In genomic region chr1:168687796-168688195, GRCh38 we compare ENCODE assay signal across 19 cellular contexts. TPM values are rescaled to one million over a fixed set of nuclear protein-coding genes. Genes with fewer than 3 reads are reported as not detected.
DNase-seq lines count a peak whose midpoint lies in the region; ATAC-seq, FAIRE-seq and TF ChIP-seq lines count a peak whose summit lies in the region.
"Had no signal": no experiment of that assay in that cellular context is flagged by ENCODE, and none has a peak within 500 bp of the region (broad histone marks: within the 10 kb centered on the region; RNA-seq: fewer than 3 reads in every experiment).

No MANE protein-coding gene starts in this region.

- POLR2A ChIA-PET in A673 (lab: Charles Lee; ENCODE audit: low non-redundant PET): no interaction called here

- no peak overlapping the region for H3K4me3 Mint-ChIP-seq in stimulated activated naive B cell treated with anti-CD40 and anti-IgM and Interleukin-4, amounts not matched to agents 10 μg/mL and 1 μg/mL and 100 μg/mL, for 72 hours
- H3K4me3 Mint-ChIP-seq: naive thymus-derived CD4-positive, alpha-beta T cell; T-helper 2 cell treated with Interferon-gamma antibody and Interleukin-4, amounts not matched to agents 5 μg/mL and 100 μg/mL, for 36 hours had no signal

- H3K27ac ChIP-seq in A673 (ENCODE audit: low read depth, low read length, poor library complexity, severe bottlenecking) (no peak overlapping the region), keratinocyte (ENCODE audit: control insufficient read depth, insufficient read depth, low read length) (no peak overlapping the region)
- H3K27ac ChIP-seq: uterus had no signal

- no peak for ATAC-seq in GM19395 (IDR thresholded peaks at IDR 0.05; ENCODE audit: unreplicated experiment)
- ATAC-seq in stimulated activated naive B cell treated with anti-CD40 and anti-IgM and Interleukin-4, amounts not matched to agents 10 μg/mL and 1 μg/mL and 100 μg/mL, for 72 hours (replicated peaks): no peak
- ATAC-seq: left lobe of liver; naive thymus-derived CD4-positive, alpha-beta T cell; Right ventricle myocardium inferior had no signal

- peaks cover 0 to 3% of the 10 kb centered on the region in 2 donors for H3K9me3 Mint-ChIP-seq in stimulated activated naive B cell treated with anti-CD40 and anti-IgM and Interleukin-4, amounts not matched to agents 10 μg/mL and 1 μg/mL and 100 μg/mL, for 72 hours
- H3K9me3 Mint-ChIP-seq: T-helper 2 cell treated with Interferon-gamma antibody and Interleukin-4, amounts not matched to agents 5 μg/mL and 100 μg/mL, for 36 hours had no signal

- no peaks in the 10 kb centered on the region for H3K4me1 ChIP-seq in A673 (ENCODE audit: insufficient read depth, low read length, poor library complexity, severe bottlenecking)
- no peaks in the 10 kb centered on the region for H3K4me1 ChIP-seq in keratinocyte (ENCODE audit: control insufficient read depth, extremely low read depth, insufficient read depth, low read length)

- CTCF ChIA-PET in A673 (lab: Charles Lee): no interaction called here

- in situ Hi-C loops in SK-MEL-5 (cut with HindIII; ENCODE audit: low pct_unique_long_range_greater_than_20kb, low sequenced_read_pairs): no loop called here

- no peaks in the 10 kb centered on the region for H3K9me1 ChIP-seq in keratinocyte (ENCODE audit: control insufficient read depth, extremely low read depth, insufficient read depth, low read length)

- H3K27me3 ChIP-seq in A673 (replicated peaks; ENCODE audit: insufficient read depth, low read depth, low read length, poor library complexity): no peaks in the 10 kb centered on the region
- no peaks in the 10 kb centered on the region for H3K27me3 ChIP-seq in keratinocyte (ENCODE audit: control insufficient read depth, extremely low read depth, insufficient read depth, low read length)
- H3K27me3 ChIP-seq: heart right ventricle, stomach, uterus had no signal

- TF ChIP-seq CTCF in A673 (conservative IDR thresholded peaks at IDR 0.05; ENCODE audit: low read depth, low read length) (peak; percentile 29; the same call in 1 of the 2 replicates), keratinocyte (optimal IDR thresholded peaks at IDR 0.05 in 1 of 3, IDR thresholded peaks at IDR 0.05 in 1 of 3, conservative IDR thresholded peaks at IDR 0.05 in 1 of 3; ENCODE audit: extremely low read depth in 1 of 3, insufficient read depth in 2 of 3, low read length in 3 of 3) (peak in 2 of 3 experiments; percentile 24 to 49)

- no peaks in the 10 kb centered on the region for H3K9me3 ChIP-seq in A673 (ENCODE audit: low read depth, low read length, poor library complexity, severe bottlenecking)
- H3K9me3 ChIP-seq in keratinocyte (ENCODE audit: control insufficient read depth, low read depth, low read length): no peaks in the 10 kb centered on the region
- H3K9me3 ChIP-seq: heart right ventricle, stomach, uterus had no signal

- H3K79me2 ChIP-seq in keratinocyte (ENCODE audit: control insufficient read depth, insufficient read depth, low read length): no peaks in the 10 kb centered on the region

- no peaks in the 10 kb centered on the region for H4K20me1 ChIP-seq in keratinocyte (ENCODE audit: control insufficient read depth, extremely low read depth, insufficient read depth, low read length)

- H3K4me2 ChIP-seq in keratinocyte (ENCODE audit: control insufficient read depth, extremely low read depth, insufficient read depth, low read depth, low read length): no peak overlapping the region

- H3K4me3 ChIP-seq in A673 (ENCODE audit: low read depth, low read length, poor library complexity, severe bottlenecking): no peak overlapping the region
- no peak overlapping the region for H3K4me3 ChIP-seq in keratinocyte (ENCODE audit: control insufficient read depth in 2 of 3, extremely low read depth in 1 of 3, insufficient read depth in 2 of 3, low read depth in 1 of 3, low read length in 3 of 3)
- H3K4me3 ChIP-seq: heart right ventricle, stomach, uterus had no signal

- intact Hi-C loops in A673 (cut with micrococcal nuclease; ENCODE audit: unreplicated experiment): no loop called here

- FAIRE-seq in keratinocyte (lab: Jason Lieb, UNC): no peak

- no peak overlapping the region for H3K27ac Mint-ChIP-seq in stimulated activated naive B cell treated with anti-CD40 and anti-IgM and Interleukin-4, amounts not matched to agents 10 μg/mL and 1 μg/mL and 100 μg/mL, for 72 hours
- H3K27ac Mint-ChIP-seq: naive thymus-derived CD4-positive, alpha-beta T cell; T-helper 2 cell treated with Interferon-gamma antibody and Interleukin-4, amounts not matched to agents 5 μg/mL and 100 μg/mL, for 36 hours had no signal

- no TSS peak for BruUV-seq in A673 (replicated peaks; lab: Mats Ljungman, UMichigan)

- H2AFZ ChIP-seq in keratinocyte (ENCODE audit: control insufficient read depth, low read length): no peak overlapping the region

- H3K9ac ChIP-seq in keratinocyte (ENCODE audit: control insufficient read depth, extremely low read depth, insufficient read depth, low read length): no peak overlapping the region

- no peaks in the 10 kb centered on the region for H3K36me3 Mint-ChIP-seq in stimulated activated naive B cell treated with anti-CD40 and anti-IgM and Interleukin-4, amounts not matched to agents 10 μg/mL and 1 μg/mL and 100 μg/mL, for 72 hours

- dilution Hi-C loops in keratinocyte (cut with MboI; ENCODE audit: extremely low pct_ligation_motif_present, low sequenced_read_pairs): no loop called here

- H3K4me1 Mint-ChIP-seq in stimulated activated naive B cell treated with anti-CD40 and anti-IgM and Interleukin-4, amounts not matched to agents 10 μg/mL and 1 μg/mL and 100 μg/mL, for 72 hours: no peaks in the 10 kb centered on the region
- H3K4me1 Mint-ChIP-seq: naive thymus-derived CD4-positive, alpha-beta T cell had no signal

- H3K36me3 ChIP-seq in A673 (ENCODE audit: insufficient read depth, low read length, poor library complexity, severe bottlenecking) (no peaks in the 10 kb centered on the region), keratinocyte (ENCODE audit: control insufficient read depth in 2 of 2, extremely low read depth in 1 of 2, insufficient read depth in 2 of 2, low read length in 2 of 2) (no peaks in the 10 kb centered on the region)
- H3K36me3 ChIP-seq: heart right ventricle, stomach, uterus had no signal

- peak; percentile 17 for DNase-seq in A673 (ENCODE audit: low spot score)
- peak; percentile 10 for DNase-seq in ELF-1 (ENCODE audit: low read depth, low spot score)
- DNase-seq in SK-MEL-5 (ENCODE audit: low read depth, low spot score): peak; percentile 34
- no peak for DNase-seq in keratinocyte (ENCODE audit: low read depth, low spot score)
- no peak for DNase-seq in effector CD8-positive, alpha-beta T cell (lab: John Stamatoyannopoulos, UW)
- DNase-seq in activated CD8-positive, alpha-beta memory T cell treated with anti-CD3 and anti-CD28 coated beads, Interleukin-2, amount 50 U/mL, for 4 hours: no peak
- DNase-seq in stimulated activated naive B cell treated with anti-CD40 and anti-IgM and Interleukin-4, amounts not matched to agents 10 μg/mL and 1 μg/mL and 100 μg/mL, for 72 hours: no peak
- DNase-seq: activated CD8-positive, alpha-beta memory T cell treated with anti-CD3 and anti-CD28 coated beads, Interleukin-2, amount 50 U/mL, for 48 hours; activated naive CD4-positive, alpha-beta T cell; DMS79; heart right ventricle; naive thymus-derived CD4-positive, alpha-beta T cell; stomach; uterus had no signal

- peaks cover 8 to 14% of the 10 kb centered on the region in 2 donors for H3K27me3 Mint-ChIP-seq in stimulated activated naive B cell treated with anti-CD40 and anti-IgM and Interleukin-4, amounts not matched to agents 10 μg/mL and 1 μg/mL and 100 μg/mL, for 72 hours

RNA-seq across cellular contexts. Expression of gene DPT, which starts 41.2 kb away (rescaled TPM):
- total RNA-seq in A673 (2021): not detected in 2 replicates
- not detected in 2 replicates for total RNA-seq in SK-MEL-5 (2014; rRNA removed; shearing (Covaris generic))
- not detected in 2 replicates for polyA plus RNA-seq in SK-MEL-5 (2015; cell fraction: cytosol; rRNA removed)
- not detected in 2 replicates for polyA plus RNA-seq in SK-MEL-5 (2015; cell fraction: nucleus; rRNA removed)
- polyA plus RNA-seq in keratinocyte: not detected in 3 replicates
- polyA plus RNA-seq in keratinocyte (2011; ENCODE audit: low read depth): not detected
- not detected in 2 replicates for polyA plus RNA-seq in keratinocyte (2011; cell fraction: cytosol; rRNA removed)
- not detected in 2 replicates for polyA plus RNA-seq in keratinocyte (2011; cell fraction: nucleus; rRNA removed)
- polyA plus RNA-seq in keratinocyte (2012; ENCODE audit: low replicate concordance): not detected in 2 replicates
- polyA minus RNA-seq in keratinocyte: not detected in 3 replicates
- polyA minus RNA-seq in keratinocyte (2011; cell fraction: cytosol; rRNA and poly(A)+ RNA removed): not detected
- not detected in 2 replicates for polyA minus RNA-seq in keratinocyte (2011; cell fraction: nucleus; rRNA and poly(A)+ RNA removed)
- total RNA-seq: dermis microvascular lymphatic vessel endothelial cell; naive thymus-derived CD4-positive, alpha-beta T cell had no signal
- polyA plus RNA-seq: naive thymus-derived CD4-positive, alpha-beta T cell had no signal

Comparison
In these comparisons a context has a peak if more than half of its experiments do, and no peak if none do; other contexts are left out.
1. DNase-seq: peak in A673 (single experiment), ELF-1 (single experiment) and SK-MEL-5 (single experiment); none in keratinocyte (single experiment), effector CD8-positive, alpha-beta T cell (single experiment), activated CD8-positive, alpha-beta memory T cell treated with anti-CD3 and anti-CD28 coated beads, Interleukin-2, amount 50 U/mL, for 4 hours (single experiment) and stimulated activated naive B cell treated with anti-CD40 and anti-IgM and Interleukin-4, amounts not matched to agents 10 μg/mL and 1 μg/mL and 100 μg/mL, for 72 hours (single experiment).